22 cellular contexts compared by ENCODE assay signal in the genomic region with DNA sequence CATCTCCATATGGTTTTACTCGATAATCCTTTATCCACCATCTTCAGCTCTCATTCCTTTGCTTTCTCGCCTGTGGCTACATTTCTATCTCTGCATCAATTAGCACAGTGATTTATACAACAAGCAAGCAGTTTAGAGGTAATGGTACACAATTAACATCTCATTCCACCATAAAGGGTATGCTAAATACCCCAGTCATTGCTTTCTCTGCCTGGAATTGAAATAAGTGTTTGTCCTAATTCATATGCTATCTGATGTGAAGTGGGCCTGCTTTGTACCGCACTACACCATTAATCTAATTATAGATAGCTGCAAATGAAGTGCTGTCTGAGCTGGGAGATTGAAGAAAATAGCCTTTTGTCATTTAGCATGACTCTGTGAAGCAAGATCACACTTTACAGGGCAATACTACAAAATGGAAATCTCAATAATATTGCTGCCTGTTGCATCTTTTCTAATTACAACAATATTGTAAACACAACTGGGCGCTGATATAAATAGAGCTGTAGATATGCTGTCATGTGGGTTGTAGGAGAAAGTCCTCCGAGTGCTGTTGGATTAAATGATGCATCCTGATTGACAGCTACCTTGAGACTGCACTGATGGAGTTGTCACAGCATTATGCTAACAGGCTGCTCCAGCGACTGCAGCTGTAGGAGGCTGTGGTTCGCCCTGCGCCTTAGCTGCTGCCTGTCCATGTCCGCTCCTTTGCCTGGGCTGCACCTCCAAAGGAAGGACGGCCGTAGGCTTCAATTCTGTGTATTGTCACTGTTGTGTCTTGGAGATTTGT.
DNase-seq lines count a peak whose midpoint lies in the region; ATAC-seq and TF ChIP-seq lines count a peak whose summit lies in the region.
"Had no signal": no experiment of that assay in that cellular context is flagged by ENCODE, and none has a peak within 500 bp of the region (broad histone marks: within the 10 kb centered on the region; RNA-seq: fewer than 3 reads in every experiment).

No MANE protein-coding gene starts in this region.

- DNase-seq in NCI-H1092 treated with DMSO at 0.1 percent for 48 hours (lab: John Stamatoyannopoulos, UW) (peak; percentile 32), NCI-H1092 (lab: John Stamatoyannopoulos, UW) (no peak), NCI-H146 treated with DMSO at 0.1 percent for 48 hours (lab: John Stamatoyannopoulos, UW; ENCODE audit: unreplicated experiment) (peak; percentile 65), SK-N-DZ (ENCODE audit: low spot score) (peak; percentile 57), iPS-NIHi7 (ENCODE audit: extremely low spot score) (peak; percentile 54), prostate gland (ENCODE audit: low spot score) (no peak), SIG-M5 treated with dmso at 0.1 percent for 504 hours (lab: John Stamatoyannopoulos, UW; ENCODE audit: unreplicated experiment) (no peak)
- DNase-seq: activated CD4-positive, alpha-beta memory T cell treated with anti-CD3 and anti-CD28 coated beads for 36 hours; activated naive CD4-positive, alpha-beta T cell treated with anti-CD3 and anti-CD28 coated beads, Interleukin-2, amount 10 ng/mL, durations not matched to agents 7 days and 5 days; activated T-cell treated with anti-CD3 and anti-CD28 coated beads, Interleukin-2, amount 50 U/mL, for 1 hour; cerebellar nuclear complex; effector CD8-positive, alpha-beta T cell; head of caudate nucleus; HFFc6; kidney glomerular epithelial cell; NCI-H526 treated with DMSO at 0.1 percent for 48 hours had no signal

- H3K27me3 ChIP-seq in prostate gland (replicated peaks; ENCODE audit: insufficient read depth), result no peaks in the 10 kb centered on the region
- H3K27me3 ChIP-seq: ascending aorta had no signal

- no peaks in the 10 kb centered on the region for H3K9me3 ChIP-seq in prostate gland
- H3K9me3 ChIP-seq: ascending aorta had no signal

- TF ChIP-seq POLR2A in prostate gland (IDR thresholded peaks at IDR 0.05), result no peak

- ATAC-seq in GM21515 (IDR thresholded peaks at IDR 0.05; ENCODE audit: unreplicated experiment), result no peak
- ATAC-seq: natural killer cell treated with Interleukin-12 subunit alpha and Interleukin-12 subunit beta and Interleukin-15 and Interleukin-18, amount 100 ng/mL, for 72 hours had no signal

- no peak overlapping the region for H3K4me3 ChIP-seq in prostate gland
- H3K4me3 ChIP-seq: ascending aorta, smooth muscle cell had no signal

- no peaks in the 10 kb centered on the region for H3K36me3 ChIP-seq in prostate gland
- H3K36me3 ChIP-seq: ascending aorta had no signal

- TF ChIP-seq CTCF in prostate gland (IDR thresholded peaks at IDR 0.05), result no peak

- 94% methylated on average over 11 of the region's 11 CpGs for WGBS in prostate gland

- intact Hi-C loops in prostate gland (cut with DNase I), result loop anchor here (5.0 to 10.0 kb wide), 2 partner anchors 276 to 593 kb away; no protein-coding TSS in a partner anchor

- H3K27ac ChIP-seq in prostate gland, result no peak overlapping the region
- H3K27ac ChIP-seq: 22Rv1, ascending aorta, KMS-11 had no signal

- H3K4me1 ChIP-seq in prostate gland (replicated peaks), result no peaks in the 10 kb centered on the region
- H3K4me1 ChIP-seq: ascending aorta had no signal

Comparison
In these comparisons a context has a peak if more than half of its experiments do, and no peak if none do; other contexts are left out.
1. DNase-seq: peak in NCI-H1092 treated with DMSO at 0.1 percent for 48 hours (single experiment), NCI-H146 treated with DMSO at 0.1 percent for 48 hours (single experiment), SK-N-DZ (single experiment) and iPS-NIHi7 (single experiment); none in NCI-H1092 (single experiment), prostate gland (single experiment) and SIG-M5 treated with dmso at 0.1 percent for 504 hours (single experiment).